15 cellular contexts compared by ENCODE assay signal in genomic region chr5:179346875-179347274, GRCh38. TPM values are rescaled to one million over a fixed set of nuclear protein-coding genes. Genes with fewer than 3 reads are reported as not detected.
"Had no signal": no experiment of that assay in that cellular context is flagged by ENCODE, and none has a peak within 500 bp of the region (broad histone marks: within the 10 kb centered on the region; RNA-seq: fewer than 3 reads in every experiment).

No MANE protein-coding gene starts in this region.

- ATAC-seq: activated CD4-positive, alpha-beta T cell treated with anti-CD3 and anti-CD28 coated beads for 36 hours; activated CD8-positive, alpha-beta T cell treated with anti-CD3 and anti-CD28 coated beads for 36 hours; activated T-helper 17 cell treated with anti-CD3 and anti-CD28 coated beads, Interleukin-2, amount 50 U/mL, for 72 hours; heart right ventricle; left lung had no signal

- H3K4me3 Mint-ChIP-seq: activated CD8-positive, alpha-beta T cell treated with anti-CD3 and anti-CD28 coated beads for 36 hours had no signal

- H3K27ac Mint-ChIP-seq: activated CD4-positive, alpha-beta T cell treated with anti-CD3 and anti-CD28 coated beads for 36 hours; activated CD8-positive, alpha-beta T cell treated with anti-CD3 and anti-CD28 coated beads for 36 hours; activated naive CD4-positive, alpha-beta T cell treated with anti-CD3 and anti-CD28 coated beads for 36 hours; activated T-helper 17 cell treated with anti-CD3 and anti-CD28 coated beads, Interleukin-2, amount 50 U/mL, for 72 hours had no signal

- DNase-seq: activated CD4-positive, alpha-beta T cell treated with anti-CD3 and anti-CD28 coated beads for 36 hours; activated CD8-positive, alpha-beta T cell treated with anti-CD3 and anti-CD28 coated beads for 36 hours; activated naive CD4-positive, alpha-beta T cell treated with anti-CD3 and anti-CD28 coated beads for 36 hours; amniotic stem cell; heart right ventricle; occipital lobe; stimulated activated CD4-positive, alpha-beta T cell treated with anti-CD3 and anti-CD28 coated beads, Interleukin-15, amount 100 ng/mL, for 24 hours; stimulated activated CD4-positive, alpha-beta T cell treated with anti-CD3 and anti-CD28 coated beads, Interleukin-4, amount 100 ng/mL, for 24 hours; T1000 had no signal

- H3K27ac ChIP-seq: brain microvascular endothelial cell, heart right ventricle, left lung, VCaP had no signal

- H3K4me1 Mint-ChIP-seq: activated T-helper 17 cell treated with anti-CD3 and anti-CD28 coated beads, Interleukin-2, amount 50 U/mL, for 72 hours had no signal

- H3K9me3 ChIP-seq: heart right ventricle, left lung had no signal

- H3K4me3 ChIP-seq: heart right ventricle, left lung had no signal

- H3K36me3 ChIP-seq: brain microvascular endothelial cell, heart right ventricle, left lung had no signal

- H3K9me3 Mint-ChIP-seq: activated CD8-positive, alpha-beta T cell treated with anti-CD3 and anti-CD28 coated beads for 36 hours; activated naive CD4-positive, alpha-beta T cell treated with anti-CD3 and anti-CD28 coated beads for 36 hours; activated T-helper 17 cell treated with anti-CD3 and anti-CD28 coated beads, Interleukin-2, amount 50 U/mL, for 72 hours had no signal

- H3K27me3 ChIP-seq: brain microvascular endothelial cell had no signal

RNA-seq across cellular contexts. Expression of gene ADAMTS2, which starts 1.6 kb away (rescaled TPM):
- total RNA-seq: activated CD4-positive, alpha-beta T cell treated with anti-CD3 and anti-CD28 coated beads for 36 hours; activated CD8-positive, alpha-beta T cell treated with anti-CD3 and anti-CD28 coated beads for 36 hours; activated naive CD4-positive, alpha-beta T cell treated with anti-CD3 and anti-CD28 coated beads for 36 hours; activated T-helper 17 cell treated with anti-CD3 and anti-CD28 coated beads, Interleukin-2, amount 50 U/mL, for 72 hours; pulmonary artery endothelial cell; SK-MEL-5 had no signal
